20 cellular contexts compared by ENCODE assay signal in genomic region chr20:31829731-31830130, GRCh38. TPM values are rescaled to one million over a fixed set of nuclear protein-coding genes. Genes with fewer than 3 reads are reported as not detected.
"Had no signal": no experiment of that assay in that cellular context is flagged by ENCODE, and none has a peak within 500 bp of the region (broad histone marks: within the 10 kb centered on the region; RNA-seq: fewer than 3 reads in every experiment).

No MANE protein-coding gene starts in this region.

- ATAC-seq: activated CD8-positive, alpha-beta memory T cell treated with anti-CD3 and anti-CD28 coated beads, Interleukin-2, amount 10 ng/mL, durations not matched to agents 7 days and 5 days; left cardiac atrium; naive thymus-derived CD8-positive, alpha-beta T cell; stimulated activated naive B cell treated with anti-CD40 and anti-IgM and Interleukin-4, amounts not matched to agents 10 μg/mL and 1 μg/mL and 100 μg/mL, for 72 hours; upper lobe of right lung had no signal

- H3K36me3 ChIP-seq: colonic mucosa, heart left ventricle, neutrophil, right lobe of liver, upper lobe of right lung had no signal

- H3K79me2 ChIP-seq: parathyroid adenoma had no signal

- H3K4me1 ChIP-seq: colonic mucosa, parathyroid adenoma, right lobe of liver, upper lobe of right lung had no signal

- DNase-seq: activated B cell treated with CpG ODN at 0.5 μM for 24 hours; activated CD4-positive, alpha-beta memory T cell treated with anti-CD3 and anti-CD28 coated beads, Interleukin-2, amount 10 ng/mL, durations not matched to agents 7 days and 5 days; activated CD4-positive, alpha-beta T cell treated with anti-CD3 and anti-CD28 coated beads for 48 hours; activated CD8-positive, alpha-beta memory T cell treated with anti-CD3 and anti-CD28 coated beads, Interleukin-2, amount 10 ng/mL, durations not matched to agents 7 days and 5 days; activated naive CD4-positive, alpha-beta T cell treated with anti-CD3 and anti-CD28 coated beads for 36 hours; central memory CD4-positive, alpha-beta T cell; colonic mucosa; heart left ventricle; left cardiac atrium; naive thymus-derived CD8-positive, alpha-beta T cell; stimulated activated CD4-positive, alpha-beta T cell treated with anti-CD3 and anti-CD28 coated beads, Interleukin-4, amount 100 ng/mL, for 4 hours; stimulated activated naive B cell treated with anti-CD40 and anti-IgM and Interleukin-4, amounts not matched to agents 10 μg/mL and 1 μg/mL and 100 μg/mL, for 72 hours; upper lobe of right lung had no signal

- H3K4me2 ChIP-seq: smooth muscle cell had no signal

- H3K4me3 ChIP-seq: colonic mucosa, heart left ventricle, right lobe of liver, smooth muscle cell, upper lobe of right lung had no signal

- H2AFZ ChIP-seq: parathyroid adenoma had no signal

- H3K9me3 ChIP-seq: colonic mucosa, heart left ventricle, neutrophil, right lobe of liver, upper lobe of right lung had no signal

- H3K27ac ChIP-seq: colonic mucosa, neutrophil, parathyroid adenoma, right lobe of liver, upper lobe of right lung had no signal

RNA-seq across cellular contexts. Expression of gene MYLK2, which starts 10.6 kb away (rescaled TPM):
- total RNA-seq: activated B cell treated with CpG ODN at 0.5 μM for 24 hours; mesenteric fat pad; naive thymus-derived CD8-positive, alpha-beta T cell; right lobe of liver; upper lobe of right lung had no signal

RNA-seq across cellular contexts. Expression of gene FOXS1, which starts 15.7 kb away (rescaled TPM):
- total RNA-seq: activated B cell treated with CpG ODN at 0.5 μM for 24 hours; activated CD4-positive, alpha-beta memory T cell treated with anti-CD3 and anti-CD28 coated beads, Interleukin-2, amount 10 ng/mL, durations not matched to agents 7 days and 5 days; activated CD8-positive, alpha-beta memory T cell treated with anti-CD3 and anti-CD28 coated beads, Interleukin-2, amount 10 ng/mL, durations not matched to agents 7 days and 5 days; activated naive CD4-positive, alpha-beta T cell treated with anti-CD3 and anti-CD28 coated beads for 36 hours; activated T-helper 2 cell treated with anti-CD3 and anti-CD28 coated beads, Interferon-gamma antibody, Interleukin-2, Interleukin-4, amounts not matched to agents 10 μg/mL and 5 μg/mL and 100 μg/mL, durations not matched to agents 14 hours and 24 hours and 36 hours; mesenteric fat pad; naive thymus-derived CD8-positive, alpha-beta T cell; T-helper 2 cell treated with Interferon-gamma antibody and Interleukin-4, amounts not matched to agents 100 ng/mL and 5 ng/mL, for 36 hours had no signal

RNA-seq across cellular contexts. Expression of gene DUSP15, which starts 40.6 kb away (rescaled TPM):
- total RNA-seq: activated CD4-positive, alpha-beta memory T cell treated with anti-CD3 and anti-CD28 coated beads, Interleukin-2, amount 10 ng/mL, durations not matched to agents 7 days and 5 days; activated CD8-positive, alpha-beta memory T cell treated with anti-CD3 and anti-CD28 coated beads, Interleukin-2, amount 10 ng/mL, durations not matched to agents 7 days and 5 days; activated naive CD4-positive, alpha-beta T cell treated with anti-CD3 and anti-CD28 coated beads for 36 hours; activated T-helper 2 cell treated with anti-CD3 and anti-CD28 coated beads, Interferon-gamma antibody, Interleukin-2, Interleukin-4, amounts not matched to agents 10 μg/mL and 5 μg/mL and 100 μg/mL, durations not matched to agents 14 hours and 24 hours and 36 hours; naive thymus-derived CD8-positive, alpha-beta T cell; T-helper 2 cell treated with Interferon-gamma antibody and Interleukin-4, amounts not matched to agents 100 ng/mL and 5 ng/mL, for 36 hours had no signal

RNA-seq across cellular contexts. Expression of gene TTLL9, which starts 40.7 kb away (rescaled TPM):
- total RNA-seq: activated CD4-positive, alpha-beta memory T cell treated with anti-CD3 and anti-CD28 coated beads, Interleukin-2, amount 10 ng/mL, durations not matched to agents 7 days and 5 days; activated CD8-positive, alpha-beta memory T cell treated with anti-CD3 and anti-CD28 coated beads, Interleukin-2, amount 10 ng/mL, durations not matched to agents 7 days and 5 days; activated naive CD4-positive, alpha-beta T cell treated with anti-CD3 and anti-CD28 coated beads for 36 hours; activated T-helper 2 cell treated with anti-CD3 and anti-CD28 coated beads, Interferon-gamma antibody, Interleukin-2, Interleukin-4, amounts not matched to agents 10 μg/mL and 5 μg/mL and 100 μg/mL, durations not matched to agents 14 hours and 24 hours and 36 hours; colonic mucosa; heart left ventricle; naive thymus-derived CD8-positive, alpha-beta T cell; right lobe of liver; smooth muscle cell; T-helper 2 cell treated with Interferon-gamma antibody and Interleukin-4, amounts not matched to agents 100 ng/mL and 5 ng/mL, for 36 hours had no signal
